8 cellular contexts compared by ENCODE assay signal in the genomic region with DNA sequence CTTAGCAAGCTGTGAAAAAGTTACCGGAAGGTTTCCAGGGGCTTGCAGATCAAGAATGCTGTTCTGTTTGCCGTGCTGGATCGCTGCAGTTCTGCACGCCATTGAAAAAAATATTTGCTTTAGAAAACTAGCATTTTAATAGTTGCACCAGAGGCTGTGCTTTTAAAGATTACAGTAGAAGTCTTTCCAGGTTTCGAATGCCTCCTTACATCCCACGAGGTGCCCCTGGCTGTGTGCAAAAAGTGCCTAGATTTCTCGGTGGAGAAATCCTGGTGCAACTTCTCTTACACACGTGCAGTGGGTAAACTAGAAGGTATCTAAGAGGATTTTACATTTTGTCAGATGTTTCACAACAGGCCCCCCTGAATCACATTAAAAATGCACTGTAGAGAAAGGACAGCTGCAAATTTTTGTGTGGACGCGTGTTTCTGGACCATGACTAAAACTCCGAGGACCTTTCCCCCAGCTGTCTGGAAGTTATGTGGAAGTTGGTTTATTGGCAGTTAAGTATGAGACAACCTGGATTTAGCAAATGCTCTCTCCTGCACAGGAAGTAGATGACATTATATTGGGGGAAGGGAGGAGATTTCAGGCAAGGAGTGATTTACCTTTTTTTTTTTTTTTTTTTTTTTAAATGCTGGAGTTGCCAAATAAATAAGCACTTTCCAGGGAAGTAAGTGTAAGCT. TPM values are rescaled to one million over a fixed set of nuclear protein-coding genes. Genes with fewer than 3 reads are reported as not detected.
DNase-seq lines count a peak whose midpoint lies in the region; ATAC-seq and TF ChIP-seq lines count a peak whose summit lies in the region.

No MANE protein-coding gene starts in this region.

- peak; percentile 25 for DNase-seq in NOMO-1 treated with DMSO at 0.1 percent for 48 hours (lab: John Stamatoyannopoulos, UW; ENCODE audit: unreplicated experiment)
- peak; percentile 75 for DNase-seq in fibroblast of gingiva (ENCODE audit: low read depth)
- no peak for DNase-seq in neural crest cell (ENCODE audit: low read depth, low spot score)
- DNase-seq in COR-L47 (lab: John Stamatoyannopoulos, UW), result no peak
- no peak for DNase-seq in NCI-H774 (lab: John Stamatoyannopoulos, UW)
- DNase-seq in NCI-H187 (lab: John Stamatoyannopoulos, UW), result no peak

- H3K9me3 Mint-ChIP-seq in neural crest cell, result no peaks in the 10 kb centered on the region

- peaks cover 4% of the 10 kb centered on the region for H3K36me3 Mint-ChIP-seq in neural crest cell (ENCODE audit: low read depth)

- peaks cover 6% of the 10 kb centered on the region for H3K27me3 Mint-ChIP-seq in neural crest cell (ENCODE audit: low read depth)

- TF ChIP-seq CTCF in neural crest cell (conservative IDR thresholded peaks at IDR 0.05), result no peak

- H3K36me3 ChIP-seq in BLaER1, result peaks cover 40% of the 10 kb centered on the region

- H3K9ac ChIP-seq in BLaER1, result no peak overlapping the region

- H3K27ac Mint-ChIP-seq in neural crest cell (ENCODE audit: unreplicated experiment), result peak overlapping the region; percentile 85

- H3K4me3 Mint-ChIP-seq in neural crest cell, result peak overlapping the region; percentile 95

- peaks cover 69% of the 10 kb centered on the region for H3K4me1 ChIP-seq in BLaER1

- peaks cover 78% of the 10 kb centered on the region for H3K4me1 Mint-ChIP-seq in neural crest cell

- no peak for ATAC-seq in GM18861 (IDR thresholded peaks at IDR 0.05; ENCODE audit: unreplicated experiment)

- H3K27me3 ChIP-seq in BLaER1, result no peaks in the 10 kb centered on the region

- no peak overlapping the region for H3K4me3 ChIP-seq in BLaER1

- no peaks in the 10 kb centered on the region for H3K9me3 ChIP-seq in BLaER1

- no peak overlapping the region for H3K27ac ChIP-seq in BLaER1

- H3K4me2 ChIP-seq in BLaER1, result peak overlapping the region; percentile 51

- H4K20me1 ChIP-seq in BLaER1, result peaks cover 80% of the 10 kb centered on the region

RNA-seq across cellular contexts. Expression of gene TCF7L2, which starts 5.8 kb away (rescaled TPM):
- total RNA-seq in neural crest cell, result 34.8 and 39.7 TPM in 2 replicates

Comparison
In these comparisons a context has a peak if more than half of its experiments do, and no peak if none do; other contexts are left out.
1. DNase-seq: peak in NOMO-1 treated with DMSO at 0.1 percent for 48 hours (single experiment) and fibroblast of gingiva (single experiment); none in neural crest cell (single experiment), COR-L47 (single experiment), NCI-H774 (single experiment) and NCI-H187 (0 of 2).